ENCODE assay signal across 2 cellular contexts in genomic region chrX:153688534-153688899, GRCh38.
TF ChIP-seq lines count a peak whose summit lies in the region.

No MANE protein-coding gene starts in this region.

TF ChIP-seq in SK-N-SH, 30 proteins besides CTCF, POLR2A, EP300 and RAD21 (continued from another document):
- TF ChIP-seq SMC3 (IDR thresholded peaks at IDR 0.05; ENCODE audit: low read depth, low read length) (no peak), USF2 (IDR thresholded peaks at IDR 0.05; ENCODE audit: borderline replicate concordance, low read depth, low read length) (no peak), FOSL2 (IDR thresholded peaks at IDR 0.05; ENCODE audit: borderline replicate concordance, low read depth) (no peak), SIN3A (IDR thresholded peaks at IDR 0.05; ENCODE audit: borderline replicate concordance, low read depth, low read length) (no peak), TAF1 (IDR thresholded peaks at IDR 0.05; ENCODE audit: borderline replicate concordance, low read depth, low read length) (no peak)

TF ChIP-seq in SK-N-SH treated with all-trans-retinoic acid at 6 μM for 48 hours, 23 proteins besides CTCF, POLR2A, EP300 and RAD21 (continued from another document):
- TF ChIP-seq PATZ1 (CRISPR knock-in tag; IDR thresholded peaks at IDR 0.05; ENCODE audit: borderline replicate concordance) = no peak
- TF ChIP-seq TCF4 (CRISPR knock-in tag; IDR thresholded peaks at IDR 0.05; ENCODE audit: borderline replicate concordance) = no peak
- TF ChIP-seq ZFP30 (CRISPR knock-in tag; IDR thresholded peaks at IDR 0.05) = no peak
- no peak for TF ChIP-seq ARNTL (CRISPR knock-in tag; IDR thresholded peaks at IDR 0.05; ENCODE audit: borderline replicate concordance, low read depth)
- TF ChIP-seq ZNF8 (CRISPR knock-in tag; IDR thresholded peaks at IDR 0.05) = no peak
- TF ChIP-seq SNAI2 (CRISPR knock-in tag; IDR thresholded peaks at IDR 0.05) = no peak
- no peak for TF ChIP-seq CREB5 (CRISPR knock-in tag; IDR thresholded peaks at IDR 0.05; ENCODE audit: low read depth)
- no peak for TF ChIP-seq PPARA (CRISPR knock-in tag; IDR thresholded peaks at IDR 0.05; ENCODE audit: borderline replicate concordance)
